Comparison of ENCODE assay signal across 1 cellular context in genomic region chr11:57325735-57326048, GRCh38.
A peak's percentile ranks its signal among the peaks of the same experiment; 100 is the strongest.
TF ChIP-seq lines count a peak whose summit lies in the region.

No MANE protein-coding gene starts in this region.

TF ChIP-seq in HepG2, 621 proteins besides CTCF, POLR2A, EP300 and RAD21 (continued from another document):
- TF ChIP-seq DRAP1 (CRISPR knock-in tag; IDR thresholded peaks at IDR 0.05) = no peak
- TF ChIP-seq ZNF18 (CRISPR knock-in tag; IDR thresholded peaks at IDR 0.05; ENCODE audit: insufficient replicate concordance) = no peak
- no peak for TF ChIP-seq ASH2L (IDR thresholded peaks at IDR 0.05; ENCODE audit: insufficient read length, low read depth, low read length)
- TF ChIP-seq ZBTB21 (CRISPR knock-in tag; IDR thresholded peaks at IDR 0.05) = no peak
- no peak for TF ChIP-seq ZNF33A (CRISPR knock-in tag; IDR thresholded peaks at IDR 0.05; ENCODE audit: borderline replicate concordance)
- no peak for TF ChIP-seq ZNF225 (CRISPR knock-in tag; IDR thresholded peaks at IDR 0.05)
- no peak for TF ChIP-seq ZNF552 (CRISPR knock-in tag; IDR thresholded peaks at IDR 0.05; ENCODE audit: borderline replicate concordance)
- no peak for TF ChIP-seq ZNF768 (CRISPR knock-in tag; IDR thresholded peaks at IDR 0.05)
- TF ChIP-seq ZBTB3 (CRISPR knock-in tag; IDR thresholded peaks at IDR 0.05; ENCODE audit: borderline replicate concordance, low read depth) = no peak
- no peak for TF ChIP-seq KAT2B (IDR thresholded peaks at IDR 0.05; ENCODE audit: borderline replicate concordance, low read depth, low read length)
- no peak for TF ChIP-seq ZNF260 (CRISPR knock-in tag; IDR thresholded peaks at IDR 0.05; ENCODE audit: borderline replicate concordance, low read depth)
- TF ChIP-seq ZNF891 (CRISPR knock-in tag; IDR thresholded peaks at IDR 0.05) = no peak
- no peak for TF ChIP-seq ZNF644 (CRISPR knock-in tag; IDR thresholded peaks at IDR 0.05; ENCODE audit: low read depth)
- TF ChIP-seq ARNT2 (CRISPR knock-in tag; IDR thresholded peaks at IDR 0.05; ENCODE audit: low read depth) = 0 out of 2 replicates have a peak, but pooled peaks have one; percentile 54
- TF ChIP-seq ZBTB40 (IDR thresholded peaks at IDR 0.05) = no peak
- TF ChIP-seq ZBTB40 (CRISPR knock-in tag; IDR thresholded peaks at IDR 0.05) = no peak
- TF ChIP-seq ZNF674 (CRISPR knock-in tag; IDR thresholded peaks at IDR 0.05; ENCODE audit: low read depth) = no peak
- TF ChIP-seq HHEX (CRISPR knock-in tag; IDR thresholded peaks at IDR 0.05) = no peak
- 0 out of 2 replicates have a peak, but pooled peaks have one; percentile 1 for TF ChIP-seq MYC (CRISPR knock-in tag; IDR thresholded peaks at IDR 0.05; ENCODE audit: borderline replicate concordance)
- 0 out of 2 replicates have a peak, but pooled peaks have one; percentile 52 for TF ChIP-seq ZFX (CRISPR knock-in tag; IDR thresholded peaks at IDR 0.05; ENCODE audit: low read depth)
- TF ChIP-seq ZNF562 (CRISPR knock-in tag; IDR thresholded peaks at IDR 0.05; ENCODE audit: borderline replicate concordance) = 0 out of 2 replicates have a peak, but pooled peaks have one; percentile 8
- TF ChIP-seq ZNF550 (CRISPR knock-in tag; IDR thresholded peaks at IDR 0.05; ENCODE audit: borderline replicate concordance) = no peak
- no peak for TF ChIP-seq YEATS2 (CRISPR knock-in tag; IDR thresholded peaks at IDR 0.05; ENCODE audit: borderline replicate concordance)
- TF ChIP-seq MEIS1 (CRISPR knock-in tag; IDR thresholded peaks at IDR 0.05; ENCODE audit: borderline replicate concordance) = no peak
- no peak for TF ChIP-seq ZFYVE20 (CRISPR knock-in tag; IDR thresholded peaks at IDR 0.05; ENCODE audit: borderline replicate concordance, low read depth)
- TF ChIP-seq FIP1L1 (IDR thresholded peaks at IDR 0.05; ENCODE audit: borderline replicate concordance, insufficient read depth, low read depth, low read length) = 0 out of 2 replicates have a peak, but pooled peaks have one; percentile 22
- TF ChIP-seq ZNF501 (CRISPR knock-in tag; IDR thresholded peaks at IDR 0.05) = 0 out of 2 replicates have a peak, but pooled peaks have one; percentile 2
- TF ChIP-seq TFDP2 (CRISPR knock-in tag; IDR thresholded peaks at IDR 0.05) = 0 out of 2 replicates have a peak, but pooled peaks have one; percentile 10
- TF ChIP-seq HOXA5 (CRISPR knock-in tag; IDR thresholded peaks at IDR 0.05) = no peak
- no peak for TF ChIP-seq ZNF382 (CRISPR knock-in tag; IDR thresholded peaks at IDR 0.05; ENCODE audit: borderline replicate concordance)
- TF ChIP-seq BORCS8-MEF2B (CRISPR knock-in tag; IDR thresholded peaks at IDR 0.05) = no peak
- TF ChIP-seq ATF7-NPFF (CRISPR knock-in tag; IDR thresholded peaks at IDR 0.05; ENCODE audit: low read depth) = no peak
- no peak for TF ChIP-seq BATF2 (CRISPR knock-in tag; IDR thresholded peaks at IDR 0.05)
- no peak for TF ChIP-seq CHD2 (IDR thresholded peaks at IDR 0.05; ENCODE audit: low read depth, low read length)
